ENCODE assay signal across 18 cellular contexts in genomic region chr13:19581675-19582074, GRCh38. TPM values are rescaled to one million over a fixed set of nuclear protein-coding genes. Genes with fewer than 3 reads are reported as not detected.
DNase-seq lines count a peak whose midpoint lies in the region; ATAC-seq lines count a peak whose summit lies in the region.
"Had no signal": no experiment of that assay in that cellular context is flagged by ENCODE, and none has a peak within 500 bp of the region (broad histone marks: within the 10 kb centered on the region; RNA-seq: fewer than 3 reads in every experiment).

No MANE protein-coding gene starts in this region.

- peaks cover 0 to 10% of the 10 kb centered on the region in 2 donors for H3K36me3 Mint-ChIP-seq in activated naive CD4-positive, alpha-beta T cell treated with anti-CD3 and anti-CD28 coated beads, Interleukin-2, amount 50 U/mL, for 72 hours
- H3K36me3 Mint-ChIP-seq: CD4-positive, CD25-positive, alpha-beta regulatory T cell had no signal

- H3K27ac Mint-ChIP-seq in activated naive CD4-positive, alpha-beta T cell treated with anti-CD3 and anti-CD28 coated beads, Interleukin-2, amount 50 U/mL, for 72 hours, result no peak overlapping the region
- H3K27ac Mint-ChIP-seq: CD4-positive, CD25-positive, alpha-beta regulatory T cell had no signal

- DNase-seq in activated naive CD4-positive, alpha-beta T cell treated with anti-CD3 and anti-CD28 coated beads, Interleukin-2, amount 50 U/mL, for 72 hours (ENCODE audit: low spot score in 2 of 2), result no peak
- DNase-seq in activated naive CD4-positive, alpha-beta T cell treated with Interleukin-2 at 50 U/mL for 16 hours, result no peak
- no peak for DNase-seq in T-helper 2 cell
- DNase-seq in HT-29 (ENCODE audit: low spot score), result no peak
- DNase-seq: ACHN; Calu3; CD4-positive, CD25-positive, alpha-beta regulatory T cell; NCI-H1092; NCI-H2227 treated with DMSO at 0.1 percent for 48 hours; NCI-H524 treated with DMSO at 0.1 percent for 48 hours; NK-92 treated with Interleukin-12 subunit alpha and Interleukin-12 subunit beta, amount 100 ng/mL, for 24 hours; OCI-M1; RPMI8226; SW 1271 had no signal

- peaks cover 0 to 6% of the 10 kb centered on the region in 2 donors for H3K9me3 Mint-ChIP-seq in activated naive CD4-positive, alpha-beta T cell treated with anti-CD3 and anti-CD28 coated beads, Interleukin-2, amount 50 U/mL, for 72 hours

- peak; percentile 53 to 78 for ATAC-seq in activated naive CD4-positive, alpha-beta T cell treated with anti-CD3 and anti-CD28 coated beads, Interleukin-2, amount 50 U/mL, for 72 hours
- peak; percentile 68 for ATAC-seq in GM21529 (IDR thresholded peaks at IDR 0.05; ENCODE audit: unreplicated experiment)
- ATAC-seq in HG03432 (IDR thresholded peaks at IDR 0.05; ENCODE audit: unreplicated experiment), result peak; percentile 69
- no peak for ATAC-seq in GM18520 (IDR thresholded peaks at IDR 0.05; ENCODE audit: unreplicated experiment)

RNA-seq across cellular contexts. Expression of gene TPTE2, which starts 20.3 kb away (rescaled TPM):
- total RNA-seq in activated naive CD4-positive, alpha-beta T cell treated with anti-CD3 and anti-CD28 coated beads, Interleukin-2, amount 50 U/mL, for 72 hours, result under 1 TPM in 1 of 2 donors, not detected in 1; 0.16 TPM
- total RNA-seq in HT-29 (2014; rRNA removed; shearing (Covaris generic)), result not detected in 2 replicates
- total RNA-seq: Calu3; CD4-positive, CD25-positive, alpha-beta regulatory T cell; SJSA1 had no signal

RNA-seq across cellular contexts. Expression of gene MPHOSPH8, which starts 51.8 kb away (rescaled TPM):
- total RNA-seq in activated naive CD4-positive, alpha-beta T cell treated with anti-CD3 and anti-CD28 coated beads, Interleukin-2, amount 50 U/mL, for 72 hours, result 10 to 100 TPM; 24.6 to 39.8 TPM
- total RNA-seq in HT-29 (2014; rRNA removed; shearing (Covaris generic)), result 13.6 and 14.9 TPM in 2 replicates
